Comparison of ENCODE assay signal across 2 cellular contexts in genomic region chr4:132427125-132427524, GRCh38.
TF ChIP-seq lines count a peak whose summit lies in the region.

No MANE protein-coding gene starts in this region.

TF ChIP-seq in GM23338, 12 proteins besides CTCF, POLR2A, EP300 and RAD21:
- TF ChIP-seq ZNF331 (CRISPR knock-in tag; IDR thresholded peaks at IDR 0.05; ENCODE audit: low read depth) (no peak), ETS1 (IDR thresholded peaks at IDR 0.05) (no peak), CREB1 (CRISPR knock-in tag; IDR thresholded peaks at IDR 0.05; ENCODE audit: low read depth) (no peak), ZNF462 (CRISPR knock-in tag; IDR thresholded peaks at IDR 0.05) (no peak), EZH2phosphoT487 (IDR thresholded peaks at IDR 0.05; ENCODE audit: unreplicated experiment) (no peak), EZH2 (IDR thresholded peaks at IDR 0.05; ENCODE audit: low read depth, unreplicated experiment) (no peak), POLR2AphosphoS5 (IDR thresholded peaks at IDR 0.05; ENCODE audit: low read depth) (no peak), ZNF114 (CRISPR knock-in tag; IDR thresholded peaks at IDR 0.05) (no peak), REST (IDR thresholded peaks at IDR 0.05; ENCODE audit: unreplicated experiment) (no peak), JUNB (IDR thresholded peaks at IDR 0.05; ENCODE audit: unreplicated experiment) (no peak), NANOG (IDR thresholded peaks at IDR 0.05; ENCODE audit: borderline replicate concordance) (no peak), STAT1 (IDR thresholded peaks at IDR 0.05; ENCODE audit: unreplicated experiment) (no peak)
TF ChIP-seq in GM23338: peak in this region for 0.

TF ChIP-seq in GM12878, 131 proteins besides CTCF, POLR2A, EP300 and RAD21:
- TF ChIP-seq ZBTB40 (IDR thresholded peaks at IDR 0.05; ENCODE audit: borderline replicate concordance) (no peak), FOS (IDR thresholded peaks at IDR 0.05; ENCODE audit: borderline replicate concordance, extremely low read depth, insufficient read length) (no peak), HDAC6 (IDR thresholded peaks at IDR 0.05; ENCODE audit: unreplicated experiment) (no peak), NFIC (IDR thresholded peaks at IDR 0.05; ENCODE audit: low read depth, low read length) (peak; percentile 56; the same call in 1 of the 2 replicates), STAT1 (conservative IDR thresholded peaks at IDR 0.05) (no peak), HCFC1 (IDR thresholded peaks at IDR 0.05; ENCODE audit: low read length) (no peak), CREM (IDR thresholded peaks at IDR 0.05; ENCODE audit: low read depth) (no peak), E2F4 (IDR thresholded peaks at IDR 0.05; ENCODE audit: low read depth, low read length) (no peak), MAX (IDR thresholded peaks at IDR 0.05; ENCODE audit: low read depth, low read length) (no peak), CBX5 (IDR thresholded peaks at IDR 0.05; ENCODE audit: low read depth) (no peak), REST (IDR thresholded peaks at IDR 0.05; ENCODE audit: low read depth, low read length) (no peak), JUNB (IDR thresholded peaks at IDR 0.05) (peak; percentile 70), TBL1XR1 (IDR thresholded peaks at IDR 0.05; ENCODE audit: low read depth, low read length) (no peak), CREB1 (IDR thresholded peaks at IDR 0.05; ENCODE audit: low read depth) (no peak)
